ENCODE assay signal across 14 cellular contexts in genomic region chr15:39096608-39097007, GRCh38.
DNase-seq lines count a peak whose midpoint lies in the region; ATAC-seq and TF ChIP-seq lines count a peak whose summit lies in the region.
"Had no signal": no experiment of that assay in that cellular context is flagged by ENCODE, and none has a peak within 500 bp of the region (broad histone marks: within the 10 kb centered on the region; RNA-seq: fewer than 3 reads in every experiment).

No MANE protein-coding gene starts in this region.

- H3K4me3 ChIP-seq in fibroblast of villous mesenchyme (ENCODE audit: low read depth, low read length) (no peak overlapping the region), trophoblast cell (ENCODE audit: low read depth, low read length) (no peak overlapping the region), endodermal cell (ENCODE audit: low read length) (no peak overlapping the region)
- H3K4me3 ChIP-seq: BLaER1 treated with 17β-estradiol and CSF1 and Interleukin-3, amounts not matched to agents 10 nM and 100 nM had no signal

- no peak overlapping the region for H3K23ac ChIP-seq in trophoblast cell (ENCODE audit: low read length)

- H2BK5ac ChIP-seq in trophoblast cell (ENCODE audit: low read depth, low read length, poor library complexity): no peak overlapping the region

- DNase-seq in natural killer cell treated with Interleukin-12 subunit alpha and Interleukin-12 subunit beta and Interleukin-15 and Interleukin-18, amount 100 ng/mL, for 72 hours (ENCODE audit: low spot score): no peak
- DNase-seq in natural killer cell: no peak
- peak; percentile 28 for DNase-seq in fibroblast of villous mesenchyme (ENCODE audit: low read depth)
- DNase-seq in trophoblast cell: no peak
- no peak for DNase-seq in inferior parietal cortex (ENCODE audit: extremely low spot score)
- DNase-seq in NCI-H748 treated with DMSO at 0.1 percent for 48 hours (lab: John Stamatoyannopoulos, UW): no peak
- no peak for DNase-seq in endodermal cell
- DNase-seq: CD4-positive, CD25-positive, alpha-beta regulatory T cell; DMS53; GF-D8; H7 had no signal

- H3K9ac ChIP-seq in trophoblast cell (ENCODE audit: low read length) (no peak overlapping the region), endodermal cell (ENCODE audit: extremely low read depth, low read length, poor library complexity, severe bottlenecking) (no peak overlapping the region)
- H3K9ac ChIP-seq: BLaER1 treated with 17β-estradiol and CSF1 and Interleukin-3, amounts not matched to agents 10 nM and 100 nM had no signal

- H3K9me3 Mint-ChIP-seq in natural killer cell treated with Interleukin-12 subunit alpha and Interleukin-12 subunit beta and Interleukin-15 and Interleukin-18, amount 100 ng/mL, for 72 hours: no peaks in the 10 kb centered on the region
- H3K9me3 Mint-ChIP-seq in natural killer cell: no peaks in the 10 kb centered on the region
- no peaks in the 10 kb centered on the region for H3K9me3 Mint-ChIP-seq in endodermal cell

- H3K4me3 Mint-ChIP-seq in natural killer cell treated with Interleukin-12 subunit alpha and Interleukin-12 subunit beta and Interleukin-15 and Interleukin-18, amount 100 ng/mL, for 72 hours: no peak overlapping the region
- no peak overlapping the region for H3K4me3 Mint-ChIP-seq in natural killer cell
- no peak overlapping the region for H3K4me3 Mint-ChIP-seq in endodermal cell
- H3K4me3 Mint-ChIP-seq: CD4-positive, CD25-positive, alpha-beta regulatory T cell had no signal

- no peak overlapping the region for H3K4ac ChIP-seq in trophoblast cell (ENCODE audit: low read depth, low read length)

- H2BK12ac ChIP-seq in trophoblast cell (ENCODE audit: low read length): peak overlapping the region; percentile 5

- H3K9me3 ChIP-seq in trophoblast cell (ENCODE audit: insufficient read depth, low read depth, low read length) (no peaks in the 10 kb centered on the region), endodermal cell (ENCODE audit: control insufficient read depth, low read length) (no peaks in the 10 kb centered on the region)
- H3K9me3 ChIP-seq: BLaER1 treated with 17β-estradiol and CSF1 and Interleukin-3, amounts not matched to agents 10 nM and 100 nM had no signal

- H3K79me1 ChIP-seq in trophoblast cell (ENCODE audit: low read length): no peaks in the 10 kb centered on the region

- H2BK120ac ChIP-seq in trophoblast cell (ENCODE audit: insufficient read depth, low read length, poor library complexity): no peak overlapping the region

- H3K27ac Mint-ChIP-seq in natural killer cell treated with Interleukin-12 subunit alpha and Interleukin-12 subunit beta and Interleukin-15 and Interleukin-18, amount 100 ng/mL, for 72 hours: no peak overlapping the region
- no peak overlapping the region for H3K27ac Mint-ChIP-seq in natural killer cell
- H3K27ac Mint-ChIP-seq in endodermal cell: no peak overlapping the region

- H3K18ac ChIP-seq in trophoblast cell (ENCODE audit: low read length): no peak overlapping the region

- H3K27ac ChIP-seq in trophoblast cell (ENCODE audit: low read depth, low read length) (no peak overlapping the region), endodermal cell (ENCODE audit: low read depth, low read length) (no peak overlapping the region)
- H3K27ac ChIP-seq: 22Rv1; BLaER1 treated with 17β-estradiol and CSF1 and Interleukin-3, amounts not matched to agents 10 nM and 100 nM; HL-60 had no signal

- H3K36me3 ChIP-seq in trophoblast cell (ENCODE audit: control insufficient read depth in 1 of 2, insufficient read depth in 2 of 2, low read length in 2 of 2) (no peaks in the 10 kb centered on the region), endodermal cell (ENCODE audit: control insufficient read depth, insufficient read depth, low read length) (no peaks in the 10 kb centered on the region)
- H3K36me3 ChIP-seq: BLaER1 treated with 17β-estradiol and CSF1 and Interleukin-3, amounts not matched to agents 10 nM and 100 nM had no signal

- H3K27me3 ChIP-seq in trophoblast cell (ENCODE audit: insufficient read depth, low read length) (no peaks in the 10 kb centered on the region), endodermal cell (ENCODE audit: control insufficient read depth, insufficient read depth, low read length, poor library complexity, severe bottlenecking) (no peaks in the 10 kb centered on the region)
- H3K27me3 ChIP-seq: BLaER1 treated with 17β-estradiol and CSF1 and Interleukin-3, amounts not matched to agents 10 nM and 100 nM had no signal

- no peaks in the 10 kb centered on the region for H3K36me3 Mint-ChIP-seq in natural killer cell treated with Interleukin-12 subunit alpha and Interleukin-12 subunit beta and Interleukin-15 and Interleukin-18, amount 100 ng/mL, for 72 hours
- H3K36me3 Mint-ChIP-seq in natural killer cell: peaks cover 7% of the 10 kb centered on the region
- H3K36me3 Mint-ChIP-seq in endodermal cell (ENCODE audit: low read depth): no peaks in the 10 kb centered on the region
- H3K36me3 Mint-ChIP-seq: CD4-positive, CD25-positive, alpha-beta regulatory T cell had no signal

- no peak overlapping the region for H3K14ac ChIP-seq in trophoblast cell (ENCODE audit: low read length)

- no peak overlapping the region for H4K8ac ChIP-seq in trophoblast cell (ENCODE audit: low read depth, low read length)

- ATAC-seq in natural killer cell treated with Interleukin-12 subunit alpha and Interleukin-12 subunit beta and Interleukin-15 and Interleukin-18, amount 100 ng/mL, for 72 hours: peak; percentile 57 to 67
- ATAC-seq in natural killer cell: no peak

- WGBS in trophoblast cell (ENCODE audit: extremely low coverage, insufficient coverage, insufficient read length): no CpG with 5 or more reads among the region's 3 CpGs
- WGBS in endodermal cell (ENCODE audit: insufficient coverage in 1 of 2, insufficient read length in 1 of 2), 2 experiments: 87 to 93% methylated on average over 2 to 3 of the region's 3 CpGs

- H4K91ac ChIP-seq in trophoblast cell (ENCODE audit: low read depth, low read length): no peak overlapping the region

- H2AK5ac ChIP-seq in trophoblast cell (ENCODE audit: low read length): no peak overlapping the region

- no peak overlapping the region for H2AFZ ChIP-seq in trophoblast cell (ENCODE audit: insufficient read depth, low read length, poor library complexity)

- peaks cover 0 to 5% of the 10 kb centered on the region in 2 experiments for H3K4me1 ChIP-seq in trophoblast cell (ENCODE audit: control insufficient read depth in 1 of 2, insufficient read depth in 2 of 2, low read length in 2 of 2)
- H3K4me1 ChIP-seq in endodermal cell (ENCODE audit: control insufficient read depth, insufficient read depth, low read length): peaks cover 12% of the 10 kb centered on the region
- H3K4me1 ChIP-seq: BLaER1 treated with 17β-estradiol and CSF1 and Interleukin-3, amounts not matched to agents 10 nM and 100 nM had no signal

- H3K4me1 Mint-ChIP-seq in natural killer cell treated with Interleukin-12 subunit alpha and Interleukin-12 subunit beta and Interleukin-15 and Interleukin-18, amount 100 ng/mL, for 72 hours (ENCODE audit: low read depth in 2 of 2): no peaks in the 10 kb centered on the region
- H3K4me1 Mint-ChIP-seq in natural killer cell (no peaks in the 10 kb centered on the region), endodermal cell (peaks cover 24% of the 10 kb centered on the region)
- H3K4me1 Mint-ChIP-seq: CD4-positive, CD25-positive, alpha-beta regulatory T cell had no signal

- H3K27me3 Mint-ChIP-seq in natural killer cell treated with Interleukin-12 subunit alpha and Interleukin-12 subunit beta and Interleukin-15 and Interleukin-18, amount 100 ng/mL, for 72 hours: peaks cover 17 to 29% of the 10 kb centered on the region in 2 donors
- H3K27me3 Mint-ChIP-seq in natural killer cell (ENCODE audit: low read depth in 2 of 2): peaks cover 16 to 42% of the 10 kb centered on the region in 2 donors
- H3K27me3 Mint-ChIP-seq in endodermal cell (ENCODE audit: insufficient read depth): peaks cover 7% of the 10 kb centered on the region
- H3K27me3 Mint-ChIP-seq: CD4-positive, CD25-positive, alpha-beta regulatory T cell had no signal

- no peaks in the 10 kb centered on the region for H3K79me2 ChIP-seq in trophoblast cell (ENCODE audit: control insufficient read depth, insufficient read depth, low read length, poor library complexity)

- intact Hi-C loops in natural killer cell (cut with micrococcal nuclease): no loop called here

- H3K4me2 ChIP-seq in trophoblast cell (ENCODE audit: low read length): no peak overlapping the region
- H3K4me2 ChIP-seq: BLaER1 treated with 17β-estradiol and CSF1 and Interleukin-3, amounts not matched to agents 10 nM and 100 nM had no signal

- H4K12ac ChIP-seq in trophoblast cell (ENCODE audit: low read depth, low read length): no peak overlapping the region

- TF ChIP-seq CTCF in natural killer cell (IDR thresholded peaks at IDR 0.05): no peak
- no peak for TF ChIP-seq CTCF in fibroblast of villous mesenchyme (IDR thresholded peaks at IDR 0.05; ENCODE audit: insufficient read depth, low read depth, low read length)
- TF ChIP-seq CTCF in endodermal cell (conservative IDR thresholded peaks at IDR 0.05): no peak

Comparison
In these comparisons a context has a peak if more than half of its experiments do, and no peak if none do; other contexts are left out.
1. ATAC-seq: peak in natural killer cell treated with Interleukin-12 subunit alpha and Interleukin-12 subunit beta and Interleukin-15 and Interleukin-18, amount 100 ng/mL, for 72 hours (2 of 2); none in natural killer cell (0 of 3).